22 cellular contexts compared by ENCODE assay signal in genomic region chr14:93859957-93860356, GRCh38.
DNase-seq lines count a peak whose midpoint lies in the region; ATAC-seq, FAIRE-seq and TF ChIP-seq lines count a peak whose summit lies in the region.
"Had no signal": no experiment of that assay in that cellular context is flagged by ENCODE, and none has a peak within 500 bp of the region (broad histone marks: within the 10 kb centered on the region; RNA-seq: fewer than 3 reads in every experiment).

No MANE protein-coding gene starts in this region.

- CTCF ChIA-PET in K562 (lab: Yijun Ruan, JAX; ENCODE audit: low intra/inter-chr PET ratio): no interaction called here

- H3K36me3 ChIP-seq in K562 (ENCODE audit: control insufficient read depth, insufficient read depth, low read length) (no peaks in the 10 kb centered on the region), prostate gland (no peaks in the 10 kb centered on the region), osteoblast (ENCODE audit: insufficient read depth, low read length) (no peaks in the 10 kb centered on the region)
- H3K36me3 ChIP-seq: HAP-1, neural progenitor cell had no signal

- intact Hi-C loops in K562 (cut with micrococcal nuclease) (no loop called here), prostate gland (cut with DNase I) (loop anchor here (5.0 kb wide), 1 partner anchor 32 kb away; no protein-coding TSS in a partner anchor)

- WGBS in K562 (ENCODE audit: insufficient coverage, low coverage, missing lambda C conversion rate): 15% methylated on average over 2 of the region's 7 CpGs
- WGBS in prostate gland: 48% methylated on average over 7 of the region's 7 CpGs

- no peak overlapping the region for H2AFZ ChIP-seq in K562 (ENCODE audit: low read depth, low read length)
- H2AFZ ChIP-seq in osteoblast (ENCODE audit: low read length): no peak overlapping the region
- H2AFZ ChIP-seq: neural progenitor cell had no signal

- H3K4me3 ChIP-seq in K562: no peak overlapping the region
- no peak overlapping the region for H3K4me3 ChIP-seq in prostate gland
- H3K4me3 ChIP-seq in osteoblast (ENCODE audit: insufficient read depth, low read length): no peak overlapping the region
- H3K4me3 ChIP-seq: GM12878, HAP-1, neural progenitor cell had no signal

- H4K20me1 ChIP-seq in K562 (replicated peaks; ENCODE audit: control insufficient read depth, insufficient read depth, low read length) (no peaks in the 10 kb centered on the region), osteoblast (ENCODE audit: insufficient read depth, low read length) (no peaks in the 10 kb centered on the region)

- no peaks in the 10 kb centered on the region for H3K9me1 ChIP-seq in K562 (ENCODE audit: control insufficient read depth, insufficient read depth, low read length)

- POLR2A ChIA-PET in K562 (lab: Yijun Ruan, JAX): no interaction called here

- DNase-seq in G401 (ENCODE audit: low spot score) (peak; percentile 17), NCI-H1694 treated with DMSO at 0.1 percent for 48 hours (lab: John Stamatoyannopoulos, UW) (peak; percentile 31), K562 (ENCODE audit: extremely low read depth in 1 of 4, low spot score in 3 of 4) (peak in 1 of 4 experiments; percentile 1), prostate gland (ENCODE audit: low spot score) (peak; percentile 22), osteoblast (ENCODE audit: insufficient read length, low spot score, missing footprints) (no peak)
- DNase-seq: activated CD4-positive, alpha-beta T cell treated with anti-CD3 and anti-CD28 coated beads for 48 hours; activated T-cell treated with anti-CD3 and anti-CD28 coated beads, Interleukin-2, amount 50 U/mL, for 4 hours; CD8-positive, alpha-beta memory T cell; DMS79 treated with DMSO at 0.1 percent for 48 hours; effector memory CD4-positive, alpha-beta T cell; NCI-H1105 treated with DMSO at 0.1 percent for 48 hours; NCI-H2081 treated with DMSO at 0.1 percent for 48 hours; NCI-H526; stimulated activated CD8-positive, alpha-beta memory T cell treated with anti-CD3 and anti-CD28 coated beads, Interleukin-4, amount 100 ng/mL, for 48 hours had no signal

- H3K4me2 ChIP-seq in K562 (ENCODE audit: insufficient read depth, low read length) (no peak overlapping the region), osteoblast (ENCODE audit: insufficient read depth, low read length) (no peak overlapping the region)
- H3K4me2 ChIP-seq: neural progenitor cell had no signal

- H3K27ac ChIP-seq in K562 (ENCODE audit: extremely low read depth, low read depth, low read length): no peak overlapping the region
- H3K27ac ChIP-seq in prostate gland: peak overlapping the region; percentile 65 to 72
- H3K27ac ChIP-seq in osteoblast (ENCODE audit: low read depth, low read length): no peak overlapping the region
- H3K27ac ChIP-seq: neural progenitor cell, RWPE1 had no signal

- no peak overlapping the region for H3K9ac ChIP-seq in K562 (ENCODE audit: insufficient read depth in 1 of 2, low read depth in 2 of 2, low read length in 2 of 2)
- H3K9ac ChIP-seq: neural progenitor cell had no signal

- H3K27me3 ChIP-seq in K562 (ENCODE audit: control insufficient read depth in 2 of 2, insufficient read depth in 2 of 2, low read length in 2 of 2) (peaks cover 0 to 18% of the 10 kb centered on the region in 2 experiments; a peak in 2 of 5 replicates), prostate gland (replicated peaks; ENCODE audit: insufficient read depth) (no peaks in the 10 kb centered on the region), osteoblast (ENCODE audit: insufficient read depth, low read length) (no peaks in the 10 kb centered on the region)
- H3K27me3 ChIP-seq: neural progenitor cell had no signal

- TF ChIP-seq RAD21 in K562 (CRISPR knock-in tag; conservative IDR thresholded peaks at IDR 0.05 in 1 of 2, IDR thresholded peaks at IDR 0.05 in 1 of 2): no peak

- no peaks in the 10 kb centered on the region for H3K79me2 ChIP-seq in K562 (ENCODE audit: control insufficient read depth, insufficient read depth, low read length)
- H3K79me2 ChIP-seq in osteoblast (ENCODE audit: insufficient read depth, low read length): no peaks in the 10 kb centered on the region

- ATAC-seq in K562 (no peak), GM18502 (IDR thresholded peaks at IDR 0.05; ENCODE audit: poor library complexity, unreplicated experiment) (no peak), GM18520 (IDR thresholded peaks at IDR 0.05; ENCODE audit: unreplicated experiment) (no peak)
- ATAC-seq: activated T-cell treated with anti-CD3 and anti-CD28 coated beads, Interleukin-2, amount 50 U/mL, for 4 hours; esophagus mucosa; GM12878 had no signal

- no peak for FAIRE-seq in K562 (lab: Jason Lieb, UNC)
- FAIRE-seq: colon, GM12878 had no signal

- in situ Hi-C loops in G401 (cut with HindIII; ENCODE audit: low sequenced_read_pairs): no loop called here
- in situ Hi-C loops in K562 (cut with MboI): no loop called here

- no peaks in the 10 kb centered on the region for H3K4me1 ChIP-seq in K562 (replicated peaks in 1 of 2; ENCODE audit: control insufficient read depth in 2 of 2, insufficient read depth in 2 of 2, low read length in 2 of 2)
- H3K4me1 ChIP-seq in prostate gland (replicated peaks): peaks cover 2% of the 10 kb centered on the region
- H3K4me1 ChIP-seq in osteoblast (ENCODE audit: insufficient read depth, low read length): no peaks in the 10 kb centered on the region
- H3K4me1 ChIP-seq: HAP-1, neural progenitor cell had no signal

- no peak for TF ChIP-seq POLR2A in K562 (conservative IDR thresholded peaks at IDR 0.05)
- no peak for TF ChIP-seq POLR2A in prostate gland (IDR thresholded peaks at IDR 0.05)

- no TSS peak for BruUV-seq in K562 (replicated peaks; lab: Mats Ljungman, UMichigan)

- TF ChIP-seq EP300 in K562 (IDR thresholded peaks at IDR 0.05; ENCODE audit: low read length): no peak

- no peak for TF ChIP-seq CTCF in K562 (IDR thresholded peaks at IDR 0.05 in 2 of 3, conservative IDR thresholded peaks at IDR 0.05 in 1 of 3; ENCODE audit: insufficient read depth in 2 of 3, low read depth in 1 of 3, low read length in 3 of 3)
- TF ChIP-seq CTCF in prostate gland (IDR thresholded peaks at IDR 0.05): no peak
- TF ChIP-seq CTCF in osteoblast (IDR thresholded peaks at IDR 0.05; ENCODE audit: extremely low read depth, low read depth, low read length): no peak

- H3K9me3 ChIP-seq in K562 (replicated peaks; ENCODE audit: control insufficient read depth, insufficient read depth, low read depth, low read length): no peaks in the 10 kb centered on the region
- H3K9me3 ChIP-seq in prostate gland: no peaks in the 10 kb centered on the region
- no peaks in the 10 kb centered on the region for H3K9me3 ChIP-seq in osteoblast (ENCODE audit: low read depth, low read length)
- H3K9me3 ChIP-seq: HAP-1 had no signal

TF ChIP-seq in K562, 482 proteins besides CTCF, POLR2A, EP300 and RAD21:
- no peak for TF ChIP-seq ZKSCAN1 (IDR thresholded peaks at IDR 0.05; ENCODE audit: low read depth, low read length)
- TF ChIP-seq NFIC (IDR thresholded peaks at IDR 0.05): peak; percentile 47; the same call in 1 of the 2 replicates

Comparison
In these comparisons a context has a peak if more than half of its experiments do, and no peak if none do; other contexts are left out.
1. H3K27ac ChIP-seq: peak in prostate gland (2 of 2); none in K562 (single experiment) and osteoblast (single experiment).